1 cellular context compared by ENCODE assay signal in the genomic region with DNA sequence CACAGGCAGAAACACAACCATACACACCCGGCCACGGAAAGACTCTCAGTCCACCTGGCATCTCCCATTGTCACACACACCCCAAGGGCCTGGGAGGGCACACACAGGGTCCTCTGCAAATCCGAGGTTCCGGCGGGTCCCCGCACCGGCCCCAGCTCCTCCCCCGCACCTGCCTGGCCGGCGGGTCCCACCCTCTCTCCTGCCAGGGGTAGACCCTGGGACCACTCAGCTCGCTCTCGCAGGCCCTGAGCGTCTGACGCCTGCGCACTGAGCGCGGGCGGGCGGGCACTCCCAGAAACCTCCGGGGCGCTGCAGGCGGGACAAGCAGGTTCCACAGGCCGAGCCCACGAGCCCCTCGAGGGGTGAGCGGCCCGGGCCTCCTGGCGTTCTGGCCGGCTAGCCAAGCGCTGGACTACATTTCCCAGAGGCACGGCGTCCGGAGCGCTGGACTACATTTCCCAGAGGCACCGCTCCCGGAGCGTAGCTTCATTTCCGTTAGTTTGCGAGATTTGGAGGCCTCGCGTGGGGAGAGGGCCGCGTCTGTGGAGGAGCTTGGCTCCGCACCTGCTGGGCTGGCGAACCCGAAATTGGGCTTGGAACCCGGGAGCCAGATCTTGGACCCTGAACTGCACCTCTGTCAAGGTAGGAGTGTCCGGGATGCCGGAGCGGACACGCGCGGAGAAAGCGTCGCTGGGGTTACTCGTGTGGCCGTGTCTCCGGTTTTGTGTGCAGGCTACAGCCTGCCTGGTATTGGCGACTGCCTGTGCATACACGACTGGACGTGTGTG.
A peak's percentile ranks its signal among the peaks of the same experiment; 100 is the strongest.
TF ChIP-seq lines count a peak whose summit lies in the region.

A gene (plus strand): TSS at position 505 of the 788 bp plus-strand sequence. CDS start 10,686 bp downstream, outside the sequence.

TF ChIP-seq in K562, 482 proteins besides CTCF, POLR2A, EP300 and RAD21 (continued from another document and continues in another):
- TF ChIP-seq, protein P1, sequence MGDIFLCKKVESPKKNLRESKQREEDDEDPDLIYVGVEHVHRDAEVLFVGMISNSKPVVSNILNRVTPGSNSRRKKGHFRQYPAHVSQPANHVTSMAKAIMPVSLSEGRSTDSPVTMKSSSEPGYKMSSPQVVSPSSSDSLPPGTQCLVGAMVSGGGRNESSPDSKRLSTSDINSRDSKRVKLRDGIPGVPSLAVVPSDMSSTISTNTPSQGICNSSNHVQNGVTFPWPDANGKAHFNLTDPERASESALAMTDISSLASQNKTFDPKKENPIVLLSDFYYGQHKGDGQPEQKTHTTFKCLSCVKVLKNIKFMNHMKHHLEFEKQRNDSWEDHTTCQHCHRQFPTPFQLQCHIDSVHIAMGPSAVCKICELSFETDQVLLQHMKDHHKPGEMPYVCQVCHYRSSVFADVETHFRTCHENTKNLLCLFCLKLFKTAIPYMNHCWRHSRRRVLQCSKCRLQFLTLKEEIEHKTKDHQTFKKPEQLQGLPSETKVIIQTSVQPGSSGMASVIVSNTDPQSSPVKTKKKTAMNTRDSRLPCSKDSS (IDR thresholded peaks at IDR 0.05; ENCODE audit: low read depth, partially characterized antibody), result no peak
- TF ChIP-seq CAMTA2 (CRISPR knock-in tag; conservative IDR thresholded peaks at IDR 0.05), result no peak
- TF ChIP-seq GTF2E2 (tag; IDR thresholded peaks at IDR 0.05), result no peak
- peak; percentile 23; the same call in 1 of the 2 replicates for TF ChIP-seq ZBTB17 (CRISPR knock-in tag; IDR thresholded peaks at IDR 0.05)
- TF ChIP-seq KLF13 (tag; IDR thresholded peaks at IDR 0.05; ENCODE audit: borderline replicate concordance, low read depth), result no peak
- TF ChIP-seq, protein P2, sequence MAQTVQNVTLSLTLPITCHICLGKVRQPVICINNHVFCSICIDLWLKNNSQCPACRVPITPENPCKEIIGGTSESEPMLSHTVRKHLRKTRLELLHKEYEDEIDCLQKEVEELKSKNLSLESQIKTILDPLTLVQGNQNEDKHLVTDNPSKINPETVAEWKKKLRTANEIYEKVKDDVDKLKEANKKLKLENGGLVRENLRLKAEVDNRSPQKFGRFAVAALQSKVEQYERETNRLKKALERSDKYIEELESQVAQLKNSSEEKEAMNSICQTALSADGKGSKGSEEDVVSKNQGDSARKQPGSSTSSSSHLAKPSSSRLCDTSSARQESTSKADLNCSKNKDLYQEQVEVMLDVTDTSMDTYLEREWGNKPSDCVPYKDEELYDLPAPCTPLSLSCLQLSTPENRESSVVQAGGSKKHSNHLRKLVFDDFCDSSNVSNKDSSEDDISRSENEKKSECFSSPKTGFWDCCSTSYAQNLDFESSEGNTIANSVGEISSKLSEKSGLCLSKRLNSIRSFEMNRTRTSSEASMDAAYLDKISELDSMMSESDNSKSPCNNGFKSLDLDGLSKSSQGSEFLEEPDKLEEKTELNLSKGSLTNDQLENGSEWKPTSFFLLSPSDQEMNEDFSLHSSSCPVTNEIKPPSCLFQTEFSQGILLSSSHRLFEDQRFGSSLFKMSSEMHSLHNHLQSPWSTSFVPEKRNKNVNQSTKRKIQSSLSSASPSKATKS (CRISPR knock-in tag; IDR thresholded peaks at IDR 0.05), result no peak
- TF ChIP-seq SIN3A (IDR thresholded peaks at IDR 0.05; ENCODE audit: borderline replicate concordance in 2 of 2, control insufficient read depth in 1 of 2, low read depth in 2 of 2, low read length in 2 of 2), result no peak
- TF ChIP-seq, protein P3, sequence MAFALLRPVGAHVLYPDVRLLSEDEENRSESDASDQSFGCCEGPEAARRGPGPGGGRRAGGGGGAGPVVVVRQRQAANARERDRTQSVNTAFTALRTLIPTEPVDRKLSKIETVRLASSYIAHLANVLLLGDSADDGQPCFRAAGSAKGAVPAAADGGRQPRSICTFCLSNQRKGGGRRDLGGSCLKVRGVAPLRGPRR (CRISPR knock-in tag; IDR thresholded peaks at IDR 0.05), result no peak
- no peak for TF ChIP-seq BHLHE40 (IDR thresholded peaks at IDR 0.05; ENCODE audit: low read length)
- no peak for TF ChIP-seq RUNX1 (IDR thresholded peaks at IDR 0.05; ENCODE audit: low read depth)
- TF ChIP-seq ILK (tag; IDR thresholded peaks at IDR 0.05; ENCODE audit: borderline replicate concordance, low read depth), result no peak
- no peak for TF ChIP-seq ETV6 (IDR thresholded peaks at IDR 0.05; ENCODE audit: borderline replicate concordance in 1 of 2, low read depth in 2 of 2, low read length in 1 of 2)
- TF ChIP-seq ETV6 (CRISPR knock-in tag; IDR thresholded peaks at IDR 0.05; ENCODE audit: borderline replicate concordance), result no peak
- no peak for TF ChIP-seq FOXA3 (CRISPR knock-in tag; conservative IDR thresholded peaks at IDR 0.05 in 1 of 2, IDR thresholded peaks at IDR 0.05 in 1 of 2)
- no peak for TF ChIP-seq KHSRP (IDR thresholded peaks at IDR 0.05)
- TF ChIP-seq, protein P4, sequence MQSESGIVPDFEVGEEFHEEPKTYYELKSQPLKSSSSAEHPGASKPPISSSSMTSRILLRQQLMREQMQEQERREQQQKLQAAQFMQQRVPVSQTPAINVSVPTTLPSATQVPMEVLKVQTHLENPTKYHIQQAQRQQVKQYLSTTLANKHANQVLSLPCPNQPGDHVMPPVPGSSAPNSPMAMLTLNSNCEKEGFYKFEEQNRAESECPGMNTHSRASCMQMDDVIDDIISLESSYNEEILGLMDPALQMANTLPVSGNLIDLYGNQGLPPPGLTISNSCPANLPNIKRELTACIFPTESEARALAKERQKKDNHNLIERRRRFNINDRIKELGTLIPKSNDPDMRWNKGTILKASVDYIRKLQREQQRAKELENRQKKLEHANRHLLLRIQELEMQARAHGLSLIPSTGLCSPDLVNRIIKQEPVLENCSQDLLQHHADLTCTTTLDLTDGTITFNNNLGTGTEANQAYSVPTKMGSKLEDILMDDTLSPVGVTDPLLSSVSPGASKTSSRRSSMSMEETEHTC (IDR thresholded peaks at IDR 0.05), result no peak
- TF ChIP-seq MCM3 (IDR thresholded peaks at IDR 0.05), result no peak
- TF ChIP-seq NFE2 (IDR thresholded peaks at IDR 0.05; ENCODE audit: low read depth), result no peak
- TF ChIP-seq, protein P5, sequence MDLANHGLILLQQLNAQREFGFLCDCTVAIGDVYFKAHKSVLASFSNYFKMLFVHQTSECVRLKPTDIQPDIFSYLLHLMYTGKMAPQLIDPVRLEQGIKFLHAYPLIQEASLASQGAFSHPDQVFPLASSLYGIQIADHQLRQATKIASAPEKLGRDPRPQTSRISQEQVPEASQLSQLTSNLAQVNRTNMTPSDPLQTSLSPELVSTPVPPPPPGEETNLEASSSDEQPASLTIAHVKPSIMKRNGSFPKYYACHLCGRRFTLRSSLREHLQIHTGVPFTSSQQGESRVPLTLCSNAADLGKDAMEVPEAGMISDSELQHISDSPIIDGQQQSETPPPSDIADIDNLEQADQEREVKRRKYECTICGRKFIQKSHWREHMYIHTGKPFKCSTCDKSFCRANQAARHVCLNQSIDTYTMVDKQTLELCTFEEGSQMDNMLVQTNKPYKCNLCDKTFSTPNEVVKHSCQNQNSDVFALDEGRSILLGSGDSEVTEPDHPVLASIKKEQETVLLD (IDR thresholded peaks at IDR 0.05), result no peak
- TF ChIP-seq RBBP5 (IDR thresholded peaks at IDR 0.05; ENCODE audit: borderline replicate concordance, insufficient read depth, low read length, poor library complexity, severe bottlenecking), result peak; percentile 96
- TF ChIP-seq, protein P6, sequence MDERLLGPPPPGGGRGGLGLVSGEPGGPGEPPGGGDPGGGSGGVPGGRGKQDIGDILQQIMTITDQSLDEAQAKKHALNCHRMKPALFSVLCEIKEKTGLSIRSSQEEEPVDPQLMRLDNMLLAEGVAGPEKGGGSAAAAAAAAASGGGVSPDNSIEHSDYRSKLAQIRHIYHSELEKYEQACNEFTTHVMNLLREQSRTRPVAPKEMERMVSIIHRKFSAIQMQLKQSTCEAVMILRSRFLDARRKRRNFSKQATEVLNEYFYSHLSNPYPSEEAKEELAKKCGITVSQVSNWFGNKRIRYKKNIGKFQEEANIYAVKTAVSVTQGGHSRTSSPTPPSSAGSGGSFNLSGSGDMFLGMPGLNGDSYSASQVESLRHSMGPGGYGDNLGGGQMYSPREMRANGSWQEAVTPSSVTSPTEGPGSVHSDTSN (CRISPR knock-in tag; IDR thresholded peaks at IDR 0.05; ENCODE audit: low read depth), result no peak
- TF ChIP-seq, protein P6 (tag; conservative IDR thresholded peaks at IDR 0.05; ENCODE audit: low read depth), result no peak
- TF ChIP-seq ZNF766 (CRISPR knock-in tag; conservative IDR thresholded peaks at IDR 0.05), result peak; percentile 79; the same call in 1 of the 2 replicates
- no peak for TF ChIP-seq ZNF324 (CRISPR knock-in tag; IDR thresholded peaks at IDR 0.05)
- no peak for TF ChIP-seq CHD1 (IDR thresholded peaks at IDR 0.05; ENCODE audit: low read length)
- no peak for TF ChIP-seq ASH1L (IDR thresholded peaks at IDR 0.05; ENCODE audit: borderline replicate concordance, low read depth, partially characterized antibody)
- TF ChIP-seq CXXC5 (CRISPR knock-in tag; IDR thresholded peaks at IDR 0.05), result peak; percentile 90
- TF ChIP-seq ZNF696 (CRISPR knock-in tag; conservative IDR thresholded peaks at IDR 0.05), result no peak
- TF ChIP-seq HNRNPH1 (optimal IDR thresholded peaks at IDR 0.05; ENCODE audit: low read depth, low read length), result no peak
- TF ChIP-seq ZNF75A (CRISPR knock-in tag; IDR thresholded peaks at IDR 0.05), result no peak
- TF ChIP-seq, protein P7, sequence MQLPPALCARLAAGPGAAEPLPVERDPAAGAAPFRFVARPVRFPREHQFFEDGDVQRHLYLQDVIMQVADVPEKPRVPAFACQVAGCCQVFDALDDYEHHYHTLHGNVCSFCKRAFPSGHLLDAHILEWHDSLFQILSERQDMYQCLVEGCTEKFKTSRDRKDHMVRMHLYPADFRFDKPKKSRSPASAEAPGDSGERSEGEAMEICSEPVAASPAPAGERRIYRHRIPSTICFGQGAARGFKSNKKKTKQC (CRISPR knock-in tag; IDR thresholded peaks at IDR 0.05), result peak; percentile 38; the same call in 1 of the 2 replicates
- no peak for TF ChIP-seq TEAD2 (tag; IDR thresholded peaks at IDR 0.05)
- no peak for TF ChIP-seq ZNF224 (CRISPR knock-in tag; IDR thresholded peaks at IDR 0.05)
- no peak for TF ChIP-seq ERF (CRISPR knock-in tag; IDR thresholded peaks at IDR 0.05)
- no peak for TF ChIP-seq POLR3A (IDR thresholded peaks at IDR 0.05; ENCODE audit: borderline replicate concordance, extremely low read depth, insufficient read depth, insufficient read length)
- TF ChIP-seq NR4A1 (CRISPR knock-in tag; IDR thresholded peaks at IDR 0.05), result no peak
- TF ChIP-seq NR4A1 (tag; IDR thresholded peaks at IDR 0.05), result no peak
- TF ChIP-seq MYNN (IDR thresholded peaks at IDR 0.05), result no peak
- no peak for TF ChIP-seq MYNN (CRISPR knock-in tag; IDR thresholded peaks at IDR 0.05)
- peak; percentile 44; the same call in 1 of the 2 replicates for TF ChIP-seq JUND (IDR thresholded peaks at IDR 0.05; ENCODE audit: borderline replicate concordance, low read depth, low read length)
- TF ChIP-seq JUND (tag; IDR thresholded peaks at IDR 0.05; ENCODE audit: borderline replicate concordance, low read depth, low read length), result no peak; the same call in 2 of the 3 replicates
- TF ChIP-seq, protein P8, sequence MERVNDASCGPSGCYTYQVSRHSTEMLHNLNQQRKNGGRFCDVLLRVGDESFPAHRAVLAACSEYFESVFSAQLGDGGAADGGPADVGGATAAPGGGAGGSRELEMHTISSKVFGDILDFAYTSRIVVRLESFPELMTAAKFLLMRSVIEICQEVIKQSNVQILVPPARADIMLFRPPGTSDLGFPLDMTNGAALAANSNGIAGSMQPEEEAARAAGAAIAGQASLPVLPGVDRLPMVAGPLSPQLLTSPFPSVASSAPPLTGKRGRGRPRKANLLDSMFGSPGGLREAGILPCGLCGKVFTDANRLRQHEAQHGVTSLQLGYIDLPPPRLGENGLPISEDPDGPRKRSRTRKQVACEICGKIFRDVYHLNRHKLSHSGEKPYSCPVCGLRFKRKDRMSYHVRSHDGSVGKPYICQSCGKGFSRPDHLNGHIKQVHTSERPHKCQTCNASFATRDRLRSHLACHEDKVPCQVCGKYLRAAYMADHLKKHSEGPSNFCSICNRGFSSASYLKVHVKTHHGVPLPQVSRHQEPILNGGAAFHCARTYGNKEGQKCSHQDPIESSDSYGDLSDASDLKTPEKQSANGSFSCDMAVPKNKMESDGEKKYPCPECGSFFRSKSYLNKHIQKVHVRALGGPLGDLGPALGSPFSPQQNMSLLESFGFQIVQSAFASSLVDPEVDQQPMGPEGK (CRISPR knock-in tag; IDR thresholded peaks at IDR 0.05; ENCODE audit: borderline replicate concordance), result no peak
- TF ChIP-seq POLR2AphosphoS5 (IDR thresholded peaks at IDR 0.05; ENCODE audit: control insufficient read depth, insufficient read depth, low read depth, low read length), result 0 out of 2 replicates have a peak, but pooled peaks have one; percentile 19
- TF ChIP-seq, protein P9, sequence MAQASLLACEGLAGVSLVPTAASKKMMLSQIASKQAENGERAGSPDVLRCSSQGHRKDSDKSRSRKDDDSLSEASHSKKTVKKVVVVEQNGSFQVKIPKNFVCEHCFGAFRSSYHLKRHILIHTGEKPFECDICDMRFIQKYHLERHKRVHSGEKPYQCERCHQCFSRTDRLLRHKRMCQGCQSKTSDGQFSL (CRISPR knock-in tag; IDR thresholded peaks at IDR 0.05), result no peak
- TF ChIP-seq, protein P9 (tag; IDR thresholded peaks at IDR 0.05), result no peak
- TF ChIP-seq, protein P10, sequence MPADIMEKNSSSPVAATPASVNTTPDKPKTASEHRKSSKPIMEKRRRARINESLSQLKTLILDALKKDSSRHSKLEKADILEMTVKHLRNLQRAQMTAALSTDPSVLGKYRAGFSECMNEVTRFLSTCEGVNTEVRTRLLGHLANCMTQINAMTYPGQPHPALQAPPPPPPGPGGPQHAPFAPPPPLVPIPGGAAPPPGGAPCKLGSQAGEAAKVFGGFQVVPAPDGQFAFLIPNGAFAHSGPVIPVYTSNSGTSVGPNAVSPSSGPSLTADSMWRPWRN (IDR thresholded peaks at IDR 0.05; ENCODE audit: low read depth), result no peak
- TF ChIP-seq, protein P11, sequence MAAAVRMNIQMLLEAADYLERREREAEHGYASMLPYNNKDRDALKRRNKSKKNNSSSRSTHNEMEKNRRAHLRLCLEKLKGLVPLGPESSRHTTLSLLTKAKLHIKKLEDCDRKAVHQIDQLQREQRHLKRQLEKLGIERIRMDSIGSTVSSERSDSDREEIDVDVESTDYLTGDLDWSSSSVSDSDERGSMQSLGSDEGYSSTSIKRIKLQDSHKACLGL (CRISPR knock-in tag; IDR thresholded peaks at IDR 0.05; ENCODE audit: borderline replicate concordance, poor library complexity, severe bottlenecking), result no peak
- TF ChIP-seq CBX5 (IDR thresholded peaks at IDR 0.05; ENCODE audit: borderline replicate concordance, low read depth), result no peak
